ENCODE assay signal across 9 cellular contexts in genomic region chr16:28824548-28824973, GRCh38. TPM values are rescaled to one million over a fixed set of nuclear protein-coding genes. Genes with fewer than 3 reads are reported as not detected.
A peak's percentile ranks its signal among the peaks of the same experiment; 100 is the strongest.
DNase-seq lines count a peak whose midpoint lies in the region; ATAC-seq and TF ChIP-seq lines count a peak whose summit lies in the region.
"Had no signal": no experiment of that assay in that cellular context is flagged by ENCODE, and none has a peak within 500 bp of the region (broad histone marks: within the 10 kb centered on the region; RNA-seq: fewer than 3 reads in every experiment).

No MANE protein-coding gene starts in this region.

- H3K36me3 ChIP-seq in right atrium auricular region (peaks cover 43% of the 10 kb centered on the region), mucosa of descending colon (ENCODE audit: low read depth) (no peaks in the 10 kb centered on the region), aorta (ENCODE audit: control insufficient read depth in 1 of 2, insufficient read depth in 2 of 2, low read length in 1 of 2) (peaks cover 0 to 2% of the 10 kb centered on the region in 2 donors)

- H3K4me3 ChIP-seq in right atrium auricular region (peak overlapping the region; percentile 92 to 99), mucosa of descending colon (peak overlapping the region; percentile 100), aorta (ENCODE audit: low read length in 2 of 2) (peak overlapping the region; percentile 36 to 49)

- H3K27me3 ChIP-seq in right atrium auricular region = no peaks in the 10 kb centered on the region
- H3K27me3 ChIP-seq in aorta (ENCODE audit: control insufficient read depth in 1 of 2, insufficient read depth in 2 of 2, low read length in 1 of 2) = no peaks in the 10 kb centered on the region

- DNase-seq in right atrium auricular region (ENCODE audit: low spot score) (no peak), Right ventricle myocardium superior (no peak), caudate nucleus (lab: John Stamatoyannopoulos, UW) (no peak), mucosa of descending colon (no peak), aorta (no peak), NCI-H1694 treated with DMSO at 0.1 percent for 48 hours (lab: John Stamatoyannopoulos, UW) (no peak), OCI-M1 (lab: John Stamatoyannopoulos, UW) (no peak)

- no peak for ATAC-seq in Right ventricle myocardium superior (ENCODE audit: poor library complexity)
- ATAC-seq in mucosa of descending colon = no peak
- no peak for ATAC-seq in aorta (ENCODE audit: low FRiP score)
- no peak for ATAC-seq in GM18870 (IDR thresholded peaks at IDR 0.05; ENCODE audit: unreplicated experiment)

- 16 to 17% methylated on average over 8 of the region's 8 CpGs for WGBS in aorta, 2 donors

- TF ChIP-seq CTCF in right atrium auricular region (IDR thresholded peaks at IDR 0.05) (no peak), mucosa of descending colon (IDR thresholded peaks at IDR 0.05) (no peak)

- peaks cover 0 to 28% of the 10 kb centered on the region in 2 donors for H3K4me1 ChIP-seq in right atrium auricular region
- H3K4me1 ChIP-seq in mucosa of descending colon (ENCODE audit: low read depth) = peaks cover 23% of the 10 kb centered on the region
- no peaks in the 10 kb centered on the region for H3K4me1 ChIP-seq in aorta (ENCODE audit: control insufficient read depth in 1 of 2, insufficient read depth in 2 of 2, low read length in 2 of 2)

- intact Hi-C loops in Right ventricle myocardium superior (cut with DNase I) = no loop called here
- intact Hi-C loops in mucosa of descending colon (cut with DNase I, micrococcal nuclease) = loop anchor here in 1 of 2 donors (2.0 kb wide), 1 partner anchor 14 kb away; no protein-coding TSS in a partner anchor
- intact Hi-C loops in aorta (cut with DNase I) = loop anchor here (2.0 to 5.0 kb wide), 4 partner anchors 20 to 128 kb away; partner anchors contain the start of genes SH2B1 (in 2 of the 2) and NFATC2IP (in 1 of the 2)

- H3K9me3 ChIP-seq in right atrium auricular region (no peaks in the 10 kb centered on the region), mucosa of descending colon (no peaks in the 10 kb centered on the region), aorta (ENCODE audit: control insufficient read depth, low read length) (no peaks in the 10 kb centered on the region)

- H3K27ac ChIP-seq in right atrium auricular region (peak overlapping the region; percentile 99), caudate nucleus (ENCODE audit: low read depth, low read length) (peak overlapping the region; percentile 96), aorta (ENCODE audit: low read depth in 1 of 2, low read length in 2 of 2) (peak overlapping the region in 1 of 2 donors; percentile 82)

RNA-seq across cellular contexts. Expression of gene ATXN2L, which starts 1.8 kb away (rescaled TPM):
- total RNA-seq in right atrium auricular region (10 to 100 TPM; 26.0 to 55.1 TPM), Right ventricle myocardium superior (43.9 TPM), mucosa of descending colon (100 to 1,000 TPM; 102 to 108 (median 107) TPM), aorta (100 to 1,000 TPM in 1 of 2 donors, 10 to 100 TPM in 1; 97.6 to 124 TPM)
- 10 to 100 TPM; 22.4 to 54.9 TPM for polyA plus RNA-seq in aorta

RNA-seq across cellular contexts. Expression of gene TUFM, which starts 21.6 kb away (rescaled TPM):
- total RNA-seq in right atrium auricular region = 100 to 1,000 TPM; 122 to 165 TPM
- 253 TPM for total RNA-seq in Right ventricle myocardium superior
- total RNA-seq in mucosa of descending colon = 100 to 1,000 TPM; 182 to 248 (median 220) TPM
- 10 to 100 TPM; 71.2 to 71.5 TPM for total RNA-seq in aorta
- 100 to 1,000 TPM in 1 of 2 donors, 10 to 100 TPM in 1; 67.2 to 154 TPM for polyA plus RNA-seq in aorta

RNA-seq across cellular contexts. Expression of gene SH2B1, which starts 39.1 kb away (rescaled TPM):
- total RNA-seq in right atrium auricular region (10 to 100 TPM; 31.9 to 36.7 TPM), Right ventricle myocardium superior (40.2 TPM), mucosa of descending colon (100 to 1,000 TPM in 1 of 3 donors, 10 to 100 TPM in 2; 83.5 to 107 (median 89.7) TPM), aorta (10 to 100 TPM; 35.5 to 64.2 TPM)
- 10 to 100 TPM; 21.2 to 70.1 TPM for polyA plus RNA-seq in aorta

RNA-seq across cellular contexts. Expression of gene ATP2A1, which starts 53.7 kb away (rescaled TPM):
- under 1 TPM in 1 of 2 donors, not detected in 1; 0.26 TPM for total RNA-seq in right atrium auricular region
- not detected for total RNA-seq in Right ventricle myocardium superior
- total RNA-seq in mucosa of descending colon = 1 to 10 TPM in 2 of 3 donors, under 1 TPM in 1; 0.96 to 1.7 (median 1.6) TPM
- total RNA-seq in aorta = under 1 TPM; 0.36 to 0.97 TPM
- polyA plus RNA-seq in aorta = under 1 TPM; 0.38 to 0.49 TPM
- total RNA-seq: M059J had no signal

Comparison
In these comparisons a context has a peak if more than half of its experiments do, and no peak if none do; other contexts are left out.
1. H3K4me3 ChIP-seq: peak in every context shown above with its lines; median percentile 100 in mucosa of descending colon; 96 in right atrium auricular region; 42 in aorta.